In the genomic region with DNA sequence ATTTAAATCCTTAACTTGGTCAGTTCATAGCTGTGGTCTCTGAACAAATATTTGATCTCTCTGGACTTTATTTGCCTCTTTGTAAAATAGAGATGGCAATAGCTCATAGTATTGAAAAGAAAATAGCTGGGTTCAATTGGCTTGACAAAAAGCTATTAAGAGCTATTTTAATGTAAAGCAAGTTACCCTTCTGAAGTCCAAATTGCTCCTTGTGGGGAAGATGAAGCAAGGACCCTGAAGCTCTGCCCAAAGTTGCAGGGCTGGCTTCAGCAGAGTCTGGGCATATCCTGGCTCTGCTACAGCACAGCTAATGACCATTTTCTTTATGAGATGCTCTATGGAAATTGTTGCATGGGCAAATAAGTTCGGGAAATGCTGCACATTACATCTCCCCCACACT, we compare ENCODE assay signal across 25 cellular contexts.
"Had no signal": no experiment of that assay in that cellular context is flagged by ENCODE, and none has a peak within 500 bp of the region (broad histone marks: within the 10 kb centered on the region; RNA-seq: fewer than 3 reads in every experiment).

No MANE protein-coding gene starts in this region.

- H3K27ac ChIP-seq: ascending aorta, breast epithelium, cardiac muscle cell, coronary artery, dorsolateral prefrontal cortex had no signal

- H3K9me3 Mint-ChIP-seq: activated naive CD4-positive, alpha-beta T cell treated with anti-CD3 and anti-CD28 coated beads, Interleukin-2, amount 10 ng/mL, durations not matched to agents 7 days and 5 days; brain had no signal

- H3K36me3 ChIP-seq: ascending aorta, breast epithelium, cardiac muscle cell had no signal

- H3K9me3 ChIP-seq: ascending aorta, breast epithelium had no signal

- H3K27me3 ChIP-seq: ascending aorta, breast epithelium, cardiac muscle cell had no signal

- H3K4me1 ChIP-seq: ascending aorta, breast epithelium had no signal

- DNase-seq: activated CD4-positive, alpha-beta T cell treated with anti-CD3 and anti-CD28 coated beads for 48 hours; activated CD4-positive, alpha-beta T cell treated with anti-CD3 and anti-CD28 coated beads, Interleukin-2, amount 50 U/mL, for 1 hour; activated CD4-positive, alpha-beta T cell treated with anti-CD3 and anti-CD28 coated beads, Interleukin-2, amount 50 U/mL, for 48 hours; activated CD8-positive, alpha-beta memory T cell treated with anti-CD3 and anti-CD28 coated beads for 24 hours; activated CD8-positive, alpha-beta T cell treated with anti-CD3 and anti-CD28 coated beads for 36 hours; activated gamma-delta T cell; activated naive CD4-positive, alpha-beta T cell; activated naive CD4-positive, alpha-beta T cell treated with anti-CD3 and anti-CD28 coated beads, Interleukin-2, amount 10 ng/mL, durations not matched to agents 7 days and 5 days; activated naive CD8-positive, alpha-beta T cell treated with anti-CD3 and anti-CD28 coated beads, Interleukin-2, amount 10 ng/mL, durations not matched to agents 7 days and 5 days; activated T-cell treated with anti-CD3 and anti-CD28 coated beads, Interleukin-2, amount 50 U/mL, for 1 hour; activated T-cell treated with anti-CD3 and anti-CD28 coated beads, Interleukin-2, amount 50 U/mL, for 72 hours; central memory CD4-positive, alpha-beta T cell; dorsolateral prefrontal cortex; effector memory CD4-positive, alpha-beta T cell; endodermal cell; foreskin fibroblast; head of caudate nucleus; T-helper 2 cell had no signal

- H3K27ac Mint-ChIP-seq: activated CD8-positive, alpha-beta T cell treated with anti-CD3 and anti-CD28 coated beads for 36 hours; activated naive CD4-positive, alpha-beta T cell treated with anti-CD3 and anti-CD28 coated beads, Interleukin-2, amount 10 ng/mL, durations not matched to agents 7 days and 5 days; activated naive CD4-positive, alpha-beta T cell treated with anti-CD3 and anti-CD28 coated beads, Interleukin-2, amount 50 U/mL, for 72 hours; activated naive CD8-positive, alpha-beta T cell treated with anti-CD3 and anti-CD28 coated beads, Interleukin-2, amount 10 ng/mL, durations not matched to agents 7 days and 5 days; activated T-cell treated with anti-CD3 and anti-CD28 coated beads, Interleukin-2, amount 50 U/mL, for 72 hours; brain; dendritic cell treated with granulocyte-macrophage colony-stimulating factor and Interleukin-4, amounts not matched to agents 40 ng/mL and 50 ng/mL, for 4 days; endodermal cell had no signal

- H3K4me1 Mint-ChIP-seq: activated naive CD4-positive, alpha-beta T cell treated with anti-CD3 and anti-CD28 coated beads, Interleukin-2, amount 10 ng/mL, durations not matched to agents 7 days and 5 days; activated naive CD8-positive, alpha-beta T cell treated with anti-CD3 and anti-CD28 coated beads, Interleukin-2, amount 10 ng/mL, durations not matched to agents 7 days and 5 days; brain had no signal

- H3K4me3 ChIP-seq: ascending aorta, breast epithelium, cardiac muscle cell, coronary artery, dorsolateral prefrontal cortex had no signal

- H3K27me3 Mint-ChIP-seq: activated CD8-positive, alpha-beta T cell treated with anti-CD3 and anti-CD28 coated beads for 36 hours; activated naive CD4-positive, alpha-beta T cell treated with anti-CD3 and anti-CD28 coated beads, Interleukin-2, amount 10 ng/mL, durations not matched to agents 7 days and 5 days; activated naive CD8-positive, alpha-beta T cell treated with anti-CD3 and anti-CD28 coated beads, Interleukin-2, amount 10 ng/mL, durations not matched to agents 7 days and 5 days; dendritic cell treated with granulocyte-macrophage colony-stimulating factor and Interleukin-4, amounts not matched to agents 40 ng/mL and 50 ng/mL, for 4 days had no signal

- H3K4me3 Mint-ChIP-seq: activated CD8-positive, alpha-beta T cell treated with anti-CD3 and anti-CD28 coated beads for 36 hours; activated naive CD4-positive, alpha-beta T cell treated with anti-CD3 and anti-CD28 coated beads, Interleukin-2, amount 10 ng/mL, durations not matched to agents 7 days and 5 days; activated naive CD8-positive, alpha-beta T cell treated with anti-CD3 and anti-CD28 coated beads, Interleukin-2, amount 10 ng/mL, durations not matched to agents 7 days and 5 days; activated T-cell treated with anti-CD3 and anti-CD28 coated beads, Interleukin-2, amount 50 U/mL, for 72 hours; brain; dendritic cell treated with granulocyte-macrophage colony-stimulating factor and Interleukin-4, amounts not matched to agents 40 ng/mL and 50 ng/mL, for 4 days; endodermal cell had no signal

- H3K36me3 Mint-ChIP-seq: activated naive CD4-positive, alpha-beta T cell treated with anti-CD3 and anti-CD28 coated beads, Interleukin-2, amount 10 ng/mL, durations not matched to agents 7 days and 5 days; activated naive CD4-positive, alpha-beta T cell treated with anti-CD3 and anti-CD28 coated beads, Interleukin-2, amount 50 U/mL, for 72 hours; activated naive CD8-positive, alpha-beta T cell treated with anti-CD3 and anti-CD28 coated beads, Interleukin-2, amount 10 ng/mL, durations not matched to agents 7 days and 5 days; brain had no signal
